In genomic region chr3:187808466-187809291, GRCh38 we compare ENCODE assay signal across 9 cellular contexts.
DNase-seq lines count a peak whose midpoint lies in the region; ATAC-seq, FAIRE-seq and TF ChIP-seq lines count a peak whose summit lies in the region.
"Had no signal": no experiment of that assay in that cellular context is flagged by ENCODE, and none has a peak within 500 bp of the region (broad histone marks: within the 10 kb centered on the region; RNA-seq: fewer than 3 reads in every experiment).

No MANE protein-coding gene starts in this region.

- no peak overlapping the region for H3K4me3 ChIP-seq in RWPE2 (ENCODE audit: severe bottlenecking)
- peak overlapping the region in 2 of 3 experiments; percentile 15 to 42 for H3K4me3 ChIP-seq in keratinocyte (ENCODE audit: control insufficient read depth in 2 of 3, extremely low read depth in 1 of 3, insufficient read depth in 2 of 3, low read depth in 1 of 3, low read length in 3 of 3)
- peak overlapping the region in 4 of 5 donors; percentile 3 to 58 (median 14) for H3K4me3 ChIP-seq in subcutaneous abdominal adipose tissue (ENCODE audit: low read depth in 1 of 5, low read length in 5 of 5)

- peaks cover 5% of the 10 kb centered on the region for H3K36me3 Mint-ChIP-seq in activated naive CD8-positive, alpha-beta T cell treated with anti-CD3 and anti-CD28 coated beads for 36 hours

- H3K4me3 Mint-ChIP-seq in activated naive CD8-positive, alpha-beta T cell treated with anti-CD3 and anti-CD28 coated beads for 36 hours: no peak overlapping the region

- H3K79me2 ChIP-seq in keratinocyte (ENCODE audit: control insufficient read depth, insufficient read depth, low read length): no peaks in the 10 kb centered on the region

- no peaks in the 10 kb centered on the region for H3K27me3 ChIP-seq in RWPE2 (ENCODE audit: insufficient read depth, poor library complexity, severe bottlenecking)
- no peaks in the 10 kb centered on the region for H3K27me3 ChIP-seq in keratinocyte (ENCODE audit: control insufficient read depth, extremely low read depth, insufficient read depth, low read length)
- no peaks in the 10 kb centered on the region for H3K27me3 ChIP-seq in subcutaneous abdominal adipose tissue (ENCODE audit: control insufficient read depth in 5 of 5, insufficient read depth in 4 of 5, low read length in 5 of 5)

- H3K4me1 Mint-ChIP-seq in activated naive CD8-positive, alpha-beta T cell treated with anti-CD3 and anti-CD28 coated beads for 36 hours: peaks cover 34% of the 10 kb centered on the region

- FAIRE-seq in keratinocyte (lab: Jason Lieb, UNC): peak; percentile 84

- H3K9ac ChIP-seq in keratinocyte (ENCODE audit: control insufficient read depth, extremely low read depth, insufficient read depth, low read length) (peak overlapping the region; percentile 59), subcutaneous abdominal adipose tissue (ENCODE audit: low read length in 5 of 5) (peak overlapping the region; percentile 4 to 68 (median 31))

- H3K36me3 ChIP-seq in RWPE2 (ENCODE audit: low read depth) (no peaks in the 10 kb centered on the region), keratinocyte (ENCODE audit: control insufficient read depth in 2 of 2, extremely low read depth in 1 of 2, insufficient read depth in 2 of 2, low read length in 2 of 2) (no peaks in the 10 kb centered on the region), subcutaneous abdominal adipose tissue (ENCODE audit: control insufficient read depth in 5 of 5, insufficient read depth in 5 of 5, low read length in 5 of 5) (no peaks in the 10 kb centered on the region)

- dilution Hi-C loops in keratinocyte (cut with MboI; ENCODE audit: extremely low pct_ligation_motif_present, low sequenced_read_pairs): no loop called here

- H3K9me3 ChIP-seq in RWPE2 (ENCODE audit: severe bottlenecking) (no peaks in the 10 kb centered on the region), keratinocyte (ENCODE audit: control insufficient read depth, low read depth, low read length) (no peaks in the 10 kb centered on the region), subcutaneous abdominal adipose tissue (ENCODE audit: control insufficient read depth in 5 of 5, low read length in 5 of 5) (peaks cover 0 to 6% (median 0%) of the 10 kb centered on the region in 5 donors)

- DNase-seq in DMS153 treated with DMSO at 0.1 percent for 48 hours (lab: John Stamatoyannopoulos, UW; ENCODE audit: unreplicated experiment): peak; percentile 25
- DNase-seq in DMS153 (lab: John Stamatoyannopoulos, UW): no peak
- DNase-seq in RWPE2 (ENCODE audit: low spot score): no peak
- DNase-seq in keratinocyte (ENCODE audit: low read depth, low spot score): no peak
- DNase-seq in activated gamma-delta T cell treated with Interleukin-2 at 50 U/mL for 16 hours: no peak
- DNase-seq in activated naive CD8-positive, alpha-beta T cell treated with anti-CD3 and anti-CD28 coated beads for 36 hours: no peak
- DNase-seq: cerebellar nuclear complex had no signal

- H3K27ac ChIP-seq in RWPE2 (ENCODE audit: poor library complexity, severe bottlenecking): peak overlapping the region; percentile 72
- H3K27ac ChIP-seq in keratinocyte (ENCODE audit: control insufficient read depth, insufficient read depth, low read length): peak overlapping the region; percentile 80
- H3K27ac ChIP-seq in subcutaneous abdominal adipose tissue (ENCODE audit: low read depth, low read length): peak overlapping the region; percentile 84

- no peak overlapping the region for H3K27ac Mint-ChIP-seq in activated naive CD8-positive, alpha-beta T cell treated with anti-CD3 and anti-CD28 coated beads for 36 hours

- no peaks in the 10 kb centered on the region for H3K9me3 Mint-ChIP-seq in activated naive CD8-positive, alpha-beta T cell treated with anti-CD3 and anti-CD28 coated beads for 36 hours

- no peaks in the 10 kb centered on the region for H3K27me3 Mint-ChIP-seq in activated naive CD8-positive, alpha-beta T cell treated with anti-CD3 and anti-CD28 coated beads for 36 hours

- TF ChIP-seq CTCF in RWPE2 (IDR thresholded peaks at IDR 0.05; ENCODE audit: poor library complexity, severe bottlenecking): peak; percentile 6
- peak in 2 of 3 experiments; percentile 11 to 44 for TF ChIP-seq CTCF in keratinocyte (optimal IDR thresholded peaks at IDR 0.05 in 1 of 3, IDR thresholded peaks at IDR 0.05 in 1 of 3, conservative IDR thresholded peaks at IDR 0.05 in 1 of 3; ENCODE audit: extremely low read depth in 1 of 3, insufficient read depth in 2 of 3, low read length in 3 of 3)

- H2AFZ ChIP-seq in keratinocyte (ENCODE audit: control insufficient read depth, low read length): peak overlapping the region; percentile 41

- H3K4me2 ChIP-seq in keratinocyte (ENCODE audit: control insufficient read depth, extremely low read depth, insufficient read depth, low read depth, low read length): peak overlapping the region; percentile 79

- H4K20me1 ChIP-seq in keratinocyte (ENCODE audit: control insufficient read depth, extremely low read depth, insufficient read depth, low read length): no peaks in the 10 kb centered on the region

- peak; percentile 96 for ATAC-seq in RWPE2 (ENCODE audit: low read depth)
- ATAC-seq in GM19023 (IDR thresholded peaks at IDR 0.05; ENCODE audit: unreplicated experiment): no peak

- H3K9me1 ChIP-seq in keratinocyte (ENCODE audit: control insufficient read depth, extremely low read depth, insufficient read depth, low read length): no peaks in the 10 kb centered on the region

- H3K4me1 ChIP-seq in RWPE2 (ENCODE audit: insufficient read depth, poor library complexity, severe bottlenecking) (peaks cover 33% of the 10 kb centered on the region), keratinocyte (ENCODE audit: control insufficient read depth, extremely low read depth, insufficient read depth, low read length) (peaks cover 52% of the 10 kb centered on the region), subcutaneous abdominal adipose tissue (ENCODE audit: control insufficient read depth in 5 of 5, insufficient read depth in 5 of 5, low read length in 5 of 5) (peaks cover 0 to 43% (median 31%) of the 10 kb centered on the region in 5 donors)
